1 cellular context compared by ENCODE assay signal in the genomic region with DNA sequence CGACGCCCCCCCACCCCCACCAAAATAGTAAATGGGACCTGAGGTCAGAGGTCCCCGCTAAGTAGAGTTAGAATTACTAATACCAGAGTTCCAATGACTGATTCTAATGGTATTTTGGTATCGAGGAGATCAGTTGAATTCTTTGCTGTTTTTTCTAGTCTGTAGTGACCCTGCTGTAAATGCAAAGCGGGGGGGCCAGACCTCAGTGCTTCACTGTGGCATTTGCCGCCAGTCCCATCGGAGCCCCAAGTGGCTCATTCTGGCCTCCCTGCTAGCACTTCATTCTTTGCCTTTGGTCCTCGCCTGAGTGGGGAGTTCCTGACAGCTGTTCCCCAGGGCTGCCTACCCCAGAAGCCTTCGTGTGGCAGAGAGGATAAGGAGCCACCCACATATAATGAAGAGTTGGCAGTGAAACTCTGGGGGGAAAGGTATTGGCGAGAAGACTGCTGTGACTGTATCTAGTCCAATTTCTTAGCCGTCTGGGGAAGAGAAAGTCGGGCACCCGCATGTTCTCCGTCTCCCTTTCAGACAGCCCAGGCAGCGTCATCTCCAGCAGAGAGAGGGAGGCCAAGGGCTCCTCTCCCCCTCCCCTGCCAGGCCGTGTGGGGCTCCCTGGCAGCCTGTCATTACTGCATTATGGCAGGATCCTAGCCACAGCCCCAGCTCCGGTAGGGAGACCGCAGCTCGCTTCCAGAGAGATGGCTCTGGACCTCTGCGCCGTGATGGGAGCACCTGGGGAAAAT.
TF ChIP-seq lines count a peak whose summit lies in the region.

No MANE protein-coding gene starts in this region.

TF ChIP-seq in IMR-90, 13 proteins besides CTCF, POLR2A, EP300 and RAD21:
- TF ChIP-seq, protein P1, sequence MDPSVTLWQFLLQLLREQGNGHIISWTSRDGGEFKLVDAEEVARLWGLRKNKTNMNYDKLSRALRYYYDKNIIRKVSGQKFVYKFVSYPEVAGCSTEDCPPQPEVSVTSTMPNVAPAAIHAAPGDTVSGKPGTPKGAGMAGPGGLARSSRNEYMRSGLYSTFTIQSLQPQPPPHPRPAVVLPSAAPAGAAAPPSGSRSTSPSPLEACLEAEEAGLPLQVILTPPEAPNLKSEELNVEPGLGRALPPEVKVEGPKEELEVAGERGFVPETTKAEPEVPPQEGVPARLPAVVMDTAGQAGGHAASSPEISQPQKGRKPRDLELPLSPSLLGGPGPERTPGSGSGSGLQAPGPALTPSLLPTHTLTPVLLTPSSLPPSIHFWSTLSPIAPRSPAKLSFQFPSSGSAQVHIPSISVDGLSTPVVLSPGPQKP (IDR thresholded peaks at IDR 0.05; ENCODE audit: borderline replicate concordance, low read depth, low read length) = no peak
- TF ChIP-seq NFE2L2 (IDR thresholded peaks at IDR 0.05; ENCODE audit: low read depth, low read length) (no peak), FOS (IDR thresholded peaks at IDR 0.05; ENCODE audit: low read depth, low read length) (no peak), CHD1 (IDR thresholded peaks at IDR 0.05; ENCODE audit: low read depth, low read length) (no peak), MXI1 (IDR thresholded peaks at IDR 0.05; ENCODE audit: borderline replicate concordance, low read depth, low read length) (no peak), BHLHE40 (IDR thresholded peaks at IDR 0.05; ENCODE audit: low read depth, low read length) (no peak), SMC3 (IDR thresholded peaks at IDR 0.05; ENCODE audit: low read depth, low read length) (no peak)
- TF ChIP-seq, protein P2, sequence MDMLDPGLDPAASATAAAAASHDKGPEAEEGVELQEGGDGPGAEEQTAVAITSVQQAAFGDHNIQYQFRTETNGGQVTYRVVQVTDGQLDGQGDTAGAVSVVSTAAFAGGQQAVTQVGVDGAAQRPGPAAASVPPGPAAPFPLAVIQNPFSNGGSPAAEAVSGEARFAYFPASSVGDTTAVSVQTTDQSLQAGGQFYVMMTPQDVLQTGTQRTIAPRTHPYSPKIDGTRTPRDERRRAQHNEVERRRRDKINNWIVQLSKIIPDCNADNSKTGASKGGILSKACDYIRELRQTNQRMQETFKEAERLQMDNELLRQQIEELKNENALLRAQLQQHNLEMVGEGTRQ (IDR thresholded peaks at IDR 0.05; ENCODE audit: low read depth, low read length) = no peak
